19 cellular contexts compared by ENCODE assay signal in genomic region chr3:152671998-152672649, GRCh38.
"Had no signal": no experiment of that assay in that cellular context is flagged by ENCODE, and none has a peak within 500 bp of the region (broad histone marks: within the 10 kb centered on the region; RNA-seq: fewer than 3 reads in every experiment).

No MANE protein-coding gene starts in this region.

- H3K4me3 Mint-ChIP-seq: activated naive CD4-positive, alpha-beta T cell treated with anti-CD3 and anti-CD28 coated beads for 36 hours; activated naive CD8-positive, alpha-beta T cell treated with anti-CD3 and anti-CD28 coated beads, Interleukin-2, amount 50 U/mL, for 24 hours; dendritic cell treated with granulocyte-macrophage colony-stimulating factor and Interleukin-4, amounts not matched to agents 40 ng/mL and 50 ng/mL, for 4 days had no signal

- ATAC-seq: activated naive CD8-positive, alpha-beta T cell treated with anti-CD3 and anti-CD28 coated beads, Interleukin-2, amount 50 U/mL, for 24 hours; gastrocnemius medialis; left lobe of liver; natural killer cell; psoas muscle had no signal

- H3K36me3 Mint-ChIP-seq: natural killer cell had no signal

- H3K27me3 ChIP-seq: breast epithelium, gastrocnemius medialis, sigmoid colon had no signal

- H3K27me3 Mint-ChIP-seq: dendritic cell treated with granulocyte-macrophage colony-stimulating factor and Interleukin-4, amounts not matched to agents 40 ng/mL and 50 ng/mL, for 4 days had no signal

- H3K4me3 ChIP-seq: breast epithelium, gastrocnemius medialis, psoas muscle, sigmoid colon had no signal

- H3K9me3 ChIP-seq: breast epithelium, gastrocnemius medialis, psoas muscle, sigmoid colon had no signal

- H3K27ac Mint-ChIP-seq: activated naive CD4-positive, alpha-beta T cell treated with anti-CD3 and anti-CD28 coated beads for 36 hours; activated naive CD8-positive, alpha-beta T cell treated with anti-CD3 and anti-CD28 coated beads, Interleukin-2, amount 50 U/mL, for 24 hours; activated T-helper 2 cell treated with anti-CD3 and anti-CD28 coated beads, Interferon-gamma antibody, Interleukin-2, Interleukin-4, amounts not matched to agents 10 μg/mL and 5 μg/mL and 100 μg/mL, durations not matched to agents 14 hours and 24 hours and 36 hours; dendritic cell treated with granulocyte-macrophage colony-stimulating factor and Interleukin-4, amounts not matched to agents 40 ng/mL and 50 ng/mL, for 4 days; natural killer cell had no signal

- DNase-seq: activated CD4-positive, alpha-beta T cell treated with anti-CD3 and anti-CD28 coated beads for 1 hour; activated CD4-positive, alpha-beta T cell treated with anti-CD3 and anti-CD28 coated beads, Interleukin-2, amount 50 U/mL, for 48 hours; activated naive CD4-positive, alpha-beta T cell treated with anti-CD3 and anti-CD28 coated beads for 36 hours; activated naive CD8-positive, alpha-beta T cell treated with anti-CD3 and anti-CD28 coated beads, Interleukin-2, amount 50 U/mL, for 24 hours; activated T-cell treated with anti-CD3 and anti-CD28 coated beads, Interleukin-2, amount 50 U/mL, for 1 hour; aorta; effector memory CD4-positive, alpha-beta T cell; gastrocnemius medialis; natural killer cell; psoas muscle; sigmoid colon; stimulated activated CD4-positive, alpha-beta T cell treated with anti-CD3 and anti-CD28 coated beads, Interleukin-12 subunit alpha, Interleukin-12 subunit beta, amount 100 ng/mL, for 4 hours; stimulated activated CD4-positive, alpha-beta T cell treated with anti-CD3 and anti-CD28 coated beads, Interleukin-2, amount 100 ng/mL, for 24 hours; T-helper 1 cell; T1000 had no signal

- H3K27ac ChIP-seq: breast epithelium, gastrocnemius medialis, psoas muscle, sigmoid colon had no signal

- H3K9me3 Mint-ChIP-seq: activated naive CD4-positive, alpha-beta T cell treated with anti-CD3 and anti-CD28 coated beads for 36 hours; activated naive CD8-positive, alpha-beta T cell treated with anti-CD3 and anti-CD28 coated beads, Interleukin-2, amount 50 U/mL, for 24 hours; activated T-helper 2 cell treated with anti-CD3 and anti-CD28 coated beads, Interferon-gamma antibody, Interleukin-2, Interleukin-4, amounts not matched to agents 10 μg/mL and 5 μg/mL and 100 μg/mL, durations not matched to agents 14 hours and 24 hours and 36 hours; dendritic cell treated with granulocyte-macrophage colony-stimulating factor and Interleukin-4, amounts not matched to agents 40 ng/mL and 50 ng/mL, for 4 days; natural killer cell had no signal

- H3K4me1 ChIP-seq: breast epithelium, gastrocnemius medialis, psoas muscle, sigmoid colon had no signal

- H3K36me3 ChIP-seq: breast epithelium, gastrocnemius medialis, sigmoid colon had no signal
